ENCODE assay signal across 31 cellular contexts in the genomic region with DNA sequence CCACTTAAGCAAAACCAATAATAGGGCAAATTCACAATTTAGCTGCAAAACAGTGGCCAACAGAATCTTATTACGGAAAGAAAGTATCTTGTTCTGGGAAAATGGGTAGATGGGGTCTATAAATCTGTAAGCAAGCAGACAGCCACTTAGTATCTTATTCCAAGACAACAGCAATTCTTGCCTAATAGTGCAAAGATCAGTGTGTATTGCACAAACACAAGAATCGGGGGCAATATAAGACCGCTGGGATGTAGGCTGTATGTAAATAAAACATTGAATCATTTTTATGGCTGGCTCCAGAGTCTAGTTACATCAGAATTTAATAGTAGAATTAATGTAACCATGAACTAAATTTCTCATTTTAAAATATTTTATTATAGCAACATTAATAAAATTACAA.
"Had no signal": no experiment of that assay in that cellular context is flagged by ENCODE, and none has a peak within 500 bp of the region (broad histone marks: within the 10 kb centered on the region; RNA-seq: fewer than 3 reads in every experiment).

No MANE protein-coding gene starts in this region.

- H3K27ac Mint-ChIP-seq: natural killer cell; nephron; neural progenitor cell; progenitor cell of endocrine pancreas; stimulated activated memory B cell treated with anti-CD40 and anti-IgM and Interleukin-4, amounts not matched to agents 10 μg/mL and 1 μg/mL and 100 μg/mL, for 72 hours; type B pancreatic cell had no signal

- H3K36me3 Mint-ChIP-seq: natural killer cell; neural progenitor cell; stimulated activated memory B cell treated with anti-CD40 and anti-IgM and Interleukin-4, amounts not matched to agents 10 μg/mL and 1 μg/mL and 100 μg/mL, for 72 hours; type B pancreatic cell had no signal

- ATAC-seq: natural killer cell; psoas muscle; right cardiac atrium; stimulated activated memory B cell treated with anti-CD40 and anti-IgM and Interleukin-4, amounts not matched to agents 10 μg/mL and 1 μg/mL and 100 μg/mL, for 72 hours; stimulated activated naive CD8-positive, alpha-beta T cell treated with anti-CD3 and anti-CD28 coated beads, Interleukin-15, amount 100 ng/mL, for 72 hours; stimulated activated naive CD8-positive, alpha-beta T cell treated with anti-CD3 and anti-CD28 coated beads, Interleukin-15, Interleukin-2, amounts not matched to agents 100 U/mL and 50 U/mL, for 24 hours; upper lobe of right lung had no signal

- H3K9me3 ChIP-seq: ovary, psoas muscle, right lobe of liver, sigmoid colon, suprapubic skin, testis, tibial artery, transverse colon, upper lobe of right lung, uterus had no signal

- H3K27ac ChIP-seq: neural progenitor cell, ovary, parathyroid adenoma, psoas muscle, right lobe of liver, sigmoid colon, suprapubic skin, testis, tibial artery, transverse colon, upper lobe of right lung, uterus had no signal

- H3K4me1 ChIP-seq: neural progenitor cell, parathyroid adenoma, psoas muscle, sigmoid colon, suprapubic skin, testis, tibial artery, transverse colon, upper lobe of right lung, uterus had no signal

- DNase-seq: natural killer cell; occipital lobe; ovary; posterior cingulate gyrus; psoas muscle; right cardiac atrium; right lobe of liver; sigmoid colon; spleen; stimulated activated CD4-positive, alpha-beta T cell treated with anti-CD3 and anti-CD28 coated beads, Interleukin-12 subunit alpha, Interleukin-12 subunit beta, amount 100 ng/mL, for 4 hours; stimulated activated CD4-positive, alpha-beta T cell treated with anti-CD3 and anti-CD28 coated beads, Interleukin-1b, Interleukin-23, amount 100 ng/mL, for 48 hours; stimulated activated CD4-positive, alpha-beta T cell treated with anti-CD3 and anti-CD28 coated beads, Interleukin-4, amount 100 ng/mL, for 1 hour; stimulated activated CD4-positive, alpha-beta T cell treated with anti-CD3 and anti-CD28 coated beads, Interleukin-4, amount 100 ng/mL, for 4 hours; stimulated activated CD8-positive, alpha-beta memory T cell treated with anti-CD3 and anti-CD28 coated beads, Interleukin-4, amount 100 ng/mL, for 48 hours; stimulated activated naive CD4-positive, alpha-beta T cell; stimulated activated naive CD8-positive, alpha-beta T cell treated with anti-CD3 and anti-CD28 coated beads, Interleukin-15, amount 100 ng/mL, for 72 hours; stimulated activated naive CD8-positive, alpha-beta T cell treated with anti-CD3 and anti-CD28 coated beads, Interleukin-15, Interleukin-2, amounts not matched to agents 100 U/mL and 50 U/mL, for 24 hours; substantia nigra; testis; tibial artery; transverse colon; upper lobe of right lung; uterus had no signal

- H3K4me3 Mint-ChIP-seq: natural killer cell; nephron; neural progenitor cell; stimulated activated memory B cell treated with anti-CD40 and anti-IgM and Interleukin-4, amounts not matched to agents 10 μg/mL and 1 μg/mL and 100 μg/mL, for 72 hours; type B pancreatic cell had no signal

- H3K4me3 ChIP-seq: neural progenitor cell, ovary, psoas muscle, right lobe of liver, sigmoid colon, smooth muscle cell, spleen, suprapubic skin, testis, tibial artery, transverse colon, upper lobe of right lung, uterus had no signal

- H3K9me3 Mint-ChIP-seq: natural killer cell; stimulated activated memory B cell treated with anti-CD40 and anti-IgM and Interleukin-4, amounts not matched to agents 10 μg/mL and 1 μg/mL and 100 μg/mL, for 72 hours; type B pancreatic cell had no signal

- H3K27me3 ChIP-seq: neural progenitor cell, ovary, right lobe of liver, sigmoid colon, testis, tibial artery, upper lobe of right lung, uterus had no signal

- H3K27me3 Mint-ChIP-seq: type B pancreatic cell had no signal

- H3K36me3 ChIP-seq: neural progenitor cell, ovary, right lobe of liver, sigmoid colon, spleen, suprapubic skin, tibial artery, transverse colon, upper lobe of right lung, uterus had no signal

- H3K4me1 Mint-ChIP-seq: natural killer cell, neural progenitor cell had no signal
